In genomic region chr12:16454481-16454880, GRCh38 we compare ENCODE assay signal across 15 cellular contexts.
"Had no signal": no experiment of that assay in that cellular context is flagged by ENCODE, and none has a peak within 500 bp of the region (broad histone marks: within the 10 kb centered on the region; RNA-seq: fewer than 3 reads in every experiment).

No MANE protein-coding gene starts in this region.

- FAIRE-seq: endothelial cell of umbilical vein had no signal

- ATAC-seq: lower lobe of right lung; stimulated activated effector memory CD8-positive, alpha-beta T cell treated with anti-CD3 and anti-CD28 coated beads, Interleukin-12 subunit alpha, Interleukin-12 subunit beta, amount 100 ng/mL, for 72 hours had no signal

- H3K27me3 ChIP-seq: cardiac muscle cell, colonic mucosa, hepatocyte, tibial artery had no signal

- H3K9me3 ChIP-seq: colonic mucosa, lower lobe of right lung, tibial artery had no signal

- H3K4me3 ChIP-seq: cardiac muscle cell, colonic mucosa, hepatocyte, lower lobe of right lung, tibial artery had no signal

- H3K4me2 ChIP-seq: hepatocyte had no signal

- H3K27ac ChIP-seq: cardiac muscle cell, colonic mucosa, hepatocyte, lower lobe of right lung, tibial artery had no signal

- H3K36me3 ChIP-seq: cardiac muscle cell, colonic mucosa, lower lobe of right lung, tibial artery had no signal

- DNase-seq: activated CD4-positive, alpha-beta T cell treated with anti-CD3 and anti-CD28 coated beads, Interleukin-2, amount 50 U/mL, for 4 hours; activated CD4-positive, CD25-positive, alpha-beta regulatory T cell treated with anti-CD3 and anti-CD28 coated beads, Interleukin-2, amount 50 U/mL, for 72 hours; activated effector memory CD4-positive, alpha-beta T cell treated with Interleukin-2 at 50 U/mL for 16 hours; activated T-cell treated with anti-CD3 and anti-CD28 coated beads, Interleukin-2, amount 50 U/mL, for 1 hour; amniotic stem cell; colonic mucosa; kidney glomerular epithelial cell; lower lobe of right lung; naive B cell; posterior cingulate gyrus; tibial artery had no signal

- H3K4me1 ChIP-seq: colonic mucosa, lower lobe of right lung, tibial artery had no signal

- H2AFZ ChIP-seq: hepatocyte had no signal
